ENCODE assay signal across 14 cellular contexts in genomic region chr12:47272412-47273190, GRCh38.
DNase-seq lines count a peak whose midpoint lies in the region; ATAC-seq, FAIRE-seq and TF ChIP-seq lines count a peak whose summit lies in the region.
"Had no signal": no experiment of that assay in that cellular context is flagged by ENCODE, and none has a peak within 500 bp of the region (broad histone marks: within the 10 kb centered on the region; RNA-seq: fewer than 3 reads in every experiment).

No MANE protein-coding gene starts in this region.

- intact Hi-C loops in CD4-positive, alpha-beta T cell (cut with DNase I, micrococcal nuclease), result no loop called here
- intact Hi-C loops in CD14-positive monocyte (cut with micrococcal nuclease), result no loop called here

- no peak overlapping the region for H2AK5ac ChIP-seq in mesendoderm (ENCODE audit: low read length)

- no peak overlapping the region for H3K27ac ChIP-seq in CD4-positive, alpha-beta T cell (ENCODE audit: low read depth, low read length)
- no peak overlapping the region for H3K27ac ChIP-seq in mesendoderm (ENCODE audit: low read depth, low read length)
- H3K27ac ChIP-seq: gastrocnemius medialis, pancreas had no signal

- H3K9ac ChIP-seq in mesendoderm (ENCODE audit: low read length), result no peak overlapping the region

- no peak for FAIRE-seq in GM12891 (lab: Jason Lieb, UNC)
- FAIRE-seq: pancreas had no signal

- no peak overlapping the region for H4K8ac ChIP-seq in mesendoderm (ENCODE audit: low read depth, low read length)

- H3K4ac ChIP-seq in mesendoderm (ENCODE audit: low read depth, low read length), result no peak overlapping the region

- TF ChIP-seq CTCF in CD4-positive, alpha-beta T cell (IDR thresholded peaks at IDR 0.05), result no peak
- no peak for TF ChIP-seq CTCF in CD14-positive monocyte (IDR thresholded peaks at IDR 0.05)

- H3K56ac ChIP-seq in mesendoderm (ENCODE audit: low read length), result no peak overlapping the region

- H2BK5ac ChIP-seq in mesendoderm (ENCODE audit: low read length), result no peak overlapping the region

- H3K79me1 ChIP-seq in mesendoderm (ENCODE audit: low read length), result no peaks in the 10 kb centered on the region

- H3K9me3 Mint-ChIP-seq in CD4-positive, alpha-beta T cell, result peaks cover 3% of the 10 kb centered on the region
- peaks cover 11% of the 10 kb centered on the region for H3K9me3 Mint-ChIP-seq in activated naive CD8-positive, alpha-beta T cell treated with anti-CD3 and anti-CD28 coated beads, Interleukin-2, amount 50 U/mL, for 24 hours
- peaks cover 3 to 12% (median 8%) of the 10 kb centered on the region in 7 donors for H3K9me3 Mint-ChIP-seq in CD14-positive monocyte
- H3K9me3 Mint-ChIP-seq: stimulated activated effector memory CD8-positive, alpha-beta T cell treated with anti-CD3 and anti-CD28 coated beads, Interleukin-12 subunit alpha, Interleukin-12 subunit beta, amount 100 ng/mL, for 72 hours had no signal

- peak overlapping the region; percentile 51 for H3K18ac ChIP-seq in mesendoderm (ENCODE audit: low read length)

- no peak for ATAC-seq in CD4-positive, alpha-beta T cell (ENCODE audit: poor library complexity)
- no peak for ATAC-seq in activated naive CD8-positive, alpha-beta T cell treated with anti-CD3 and anti-CD28 coated beads, Interleukin-2, amount 50 U/mL, for 24 hours
- no peak for ATAC-seq in GM21717 (IDR thresholded peaks at IDR 0.05; ENCODE audit: unreplicated experiment)
- ATAC-seq: gastrocnemius medialis; pancreas; stimulated activated effector memory CD8-positive, alpha-beta T cell treated with anti-CD3 and anti-CD28 coated beads, Interleukin-12 subunit alpha, Interleukin-12 subunit beta, amount 100 ng/mL, for 72 hours had no signal

- peaks cover 4% of the 10 kb centered on the region for H3K4me1 ChIP-seq in mesendoderm (ENCODE audit: control insufficient read depth, low read depth, low read length)

- no peaks in the 10 kb centered on the region for H3K36me3 Mint-ChIP-seq in CD4-positive, alpha-beta T cell (ENCODE audit: low read depth)
- H3K36me3 Mint-ChIP-seq in activated naive CD8-positive, alpha-beta T cell treated with anti-CD3 and anti-CD28 coated beads, Interleukin-2, amount 50 U/mL, for 24 hours (ENCODE audit: low read depth), result peaks cover 3% of the 10 kb centered on the region
- H3K36me3 Mint-ChIP-seq in CD14-positive monocyte, result no peaks in the 10 kb centered on the region
- H3K36me3 Mint-ChIP-seq: stimulated activated effector memory CD8-positive, alpha-beta T cell treated with anti-CD3 and anti-CD28 coated beads, Interleukin-12 subunit alpha, Interleukin-12 subunit beta, amount 100 ng/mL, for 72 hours had no signal

- no peak overlapping the region for H2BK15ac ChIP-seq in mesendoderm (replicated peaks; ENCODE audit: low read depth)

- no peaks in the 10 kb centered on the region for H3K27me3 ChIP-seq in CD4-positive, alpha-beta T cell (ENCODE audit: control insufficient read depth, insufficient read depth, low read length)
- H3K27me3 ChIP-seq in mesendoderm (ENCODE audit: insufficient read depth, low read length, poor library complexity), result no peaks in the 10 kb centered on the region
- H3K27me3 ChIP-seq: gastrocnemius medialis, pancreas had no signal

- no peak overlapping the region for H3K23ac ChIP-seq in mesendoderm (ENCODE audit: low read length)

- H3K36me3 ChIP-seq in mesendoderm (ENCODE audit: control insufficient read depth, insufficient read depth, low read length), result no peaks in the 10 kb centered on the region
- H3K36me3 ChIP-seq: gastrocnemius medialis, pancreas had no signal

- H3K9me3 ChIP-seq in CD4-positive, alpha-beta T cell (ENCODE audit: control insufficient read depth, low read length), result no peaks in the 10 kb centered on the region
- H3K9me3 ChIP-seq: gastrocnemius medialis, pancreas had no signal

- no peaks in the 10 kb centered on the region for H3K27me3 Mint-ChIP-seq in CD4-positive, alpha-beta T cell
- no peaks in the 10 kb centered on the region for H3K27me3 Mint-ChIP-seq in activated naive CD8-positive, alpha-beta T cell treated with anti-CD3 and anti-CD28 coated beads, Interleukin-2, amount 50 U/mL, for 24 hours
- H3K27me3 Mint-ChIP-seq in CD14-positive monocyte (ENCODE audit: low read depth in 3 of 3), result peaks cover 0 to 3% (median 2%) of the 10 kb centered on the region in 3 donors

- H2BK120ac ChIP-seq in mesendoderm (ENCODE audit: low read depth, low read length), result peak overlapping the region; percentile 18

- H3K4me1 Mint-ChIP-seq in CD4-positive, alpha-beta T cell (ENCODE audit: low read depth), result peaks cover 94% of the 10 kb centered on the region
- H3K4me1 Mint-ChIP-seq in activated naive CD8-positive, alpha-beta T cell treated with anti-CD3 and anti-CD28 coated beads, Interleukin-2, amount 50 U/mL, for 24 hours, result peaks cover 96% of the 10 kb centered on the region
- H3K4me1 Mint-ChIP-seq in CD14-positive monocyte, result peaks cover 32% of the 10 kb centered on the region

- no peak overlapping the region for H3K4me2 ChIP-seq in mesendoderm (ENCODE audit: low read length)

- CTCF ChIA-PET in CD4-positive, alpha-beta T cell (lab: Charles Lee), result interaction anchor here (0.8 kb wide), 1 partner anchor 11 kb away, joined by 3 read pairs; no protein-coding TSS in a partner anchor

- peak overlapping the region; percentile 5 for H3K4me3 Mint-ChIP-seq in CD4-positive, alpha-beta T cell
- no peak overlapping the region for H3K4me3 Mint-ChIP-seq in activated naive CD8-positive, alpha-beta T cell treated with anti-CD3 and anti-CD28 coated beads, Interleukin-2, amount 50 U/mL, for 24 hours
- H3K4me3 Mint-ChIP-seq in CD14-positive monocyte, result no peak overlapping the region
- H3K4me3 Mint-ChIP-seq: stimulated activated effector memory CD8-positive, alpha-beta T cell treated with anti-CD3 and anti-CD28 coated beads, Interleukin-12 subunit alpha, Interleukin-12 subunit beta, amount 100 ng/mL, for 72 hours had no signal

- TF ChIP-seq POLR2A in GM12891 (IDR thresholded peaks at IDR 0.05; ENCODE audit: low read depth, low read length), result no peak

- DNase-seq in CD4-positive, alpha-beta T cell, result no peak
- DNase-seq in LHCN-M2 (ENCODE audit: low read depth) (peak; percentile 26), mesendoderm (no peak), CD14-positive monocyte (ENCODE audit: low spot score) (no peak), midbrain (lab: John Stamatoyannopoulos, UW) (no peak), GM12891 (ENCODE audit: insufficient read length, low spot score) (no peak)
- no peak for DNase-seq in activated naive CD8-positive, alpha-beta T cell treated with anti-CD3 and anti-CD28 coated beads, Interleukin-2, amount 50 U/mL, for 24 hours
- DNase-seq: activated CD8-positive, alpha-beta memory T cell treated with anti-CD3 and anti-CD28 coated beads, Interleukin-2, amount 50 U/mL, for 4 hours; gastrocnemius medialis; left cardiac atrium; NCI-H1930; pancreas had no signal

- no peak overlapping the region for H4K5ac ChIP-seq in mesendoderm (ENCODE audit: low read length)

- POLR2A ChIA-PET in CD4-positive, alpha-beta T cell (lab: Charles Lee), result interaction anchor here (1.0 to 3.0 kb wide), 6 partner anchors 8 to 59 kb away, joined by 3 to 15 read pairs (median 5); no protein-coding TSS in a partner anchor

- no CpG with 5 or more reads among the region's 3 CpGs for WGBS in mesendoderm (ENCODE audit: extremely low coverage, insufficient coverage, low lambda C conversion rate)

- H3K79me2 ChIP-seq in mesendoderm (ENCODE audit: control insufficient read depth, insufficient read depth, low read length), result no peaks in the 10 kb centered on the region

- H3K27ac Mint-ChIP-seq in CD4-positive, alpha-beta T cell, result peak overlapping the region; percentile 52
- peak overlapping the region; percentile 86 for H3K27ac Mint-ChIP-seq in activated naive CD8-positive, alpha-beta T cell treated with anti-CD3 and anti-CD28 coated beads, Interleukin-2, amount 50 U/mL, for 24 hours
- H3K27ac Mint-ChIP-seq in CD14-positive monocyte, result no peak overlapping the region
- H3K27ac Mint-ChIP-seq: stimulated activated effector memory CD8-positive, alpha-beta T cell treated with anti-CD3 and anti-CD28 coated beads, Interleukin-12 subunit alpha, Interleukin-12 subunit beta, amount 100 ng/mL, for 72 hours had no signal

- H3K4me3 ChIP-seq in mesendoderm (ENCODE audit: low read length), result no peak overlapping the region
- H3K4me3 ChIP-seq: gastrocnemius medialis, pancreas had no signal

TF ChIP-seq in GM12891, 5 proteins besides CTCF, POLR2A, EP300 and RAD21:
- TF ChIP-seq PAX5 (IDR thresholded peaks at IDR 0.05; ENCODE audit: insufficient read depth, low read length, severe bottlenecking) (no peak), TAF1 (IDR thresholded peaks at IDR 0.05; ENCODE audit: low read depth, low read length) (no peak), POU2F2 (IDR thresholded peaks at IDR 0.05; ENCODE audit: low read depth, low read length) (no peak), POLR2AphosphoS5 (IDR thresholded peaks at IDR 0.05; ENCODE audit: low read depth, low read length) (no peak), SPI1 (IDR thresholded peaks at IDR 0.05; ENCODE audit: low read depth, low read length) (no peak)
TF ChIP-seq in GM12891: peak in this region for 0.

Comparison
In these comparisons a context has a peak if more than half of its experiments do, and no peak if none do; other contexts are left out.
1. H3K27ac Mint-ChIP-seq: peak in CD4-positive, alpha-beta T cell (single experiment) and activated naive CD8-positive, alpha-beta T cell treated with anti-CD3 and anti-CD28 coated beads, Interleukin-2, amount 50 U/mL, for 24 hours (single experiment); none in CD14-positive monocyte (0 of 7).